ENCODE assay signal across 16 cellular contexts in genomic region chr1:160821627-160822026, GRCh38. TPM values are rescaled to one million over a fixed set of nuclear protein-coding genes. Genes with fewer than 3 reads are reported as not detected.
DNase-seq lines count a peak whose midpoint lies in the region; ATAC-seq, FAIRE-seq and TF ChIP-seq lines count a peak whose summit lies in the region.
"Had no signal": no experiment of that assay in that cellular context is flagged by ENCODE, and none has a peak within 500 bp of the region (broad histone marks: within the 10 kb centered on the region; RNA-seq: fewer than 3 reads in every experiment).

No MANE protein-coding gene starts in this region.

- TF ChIP-seq RAD21 in GM12878 (IDR thresholded peaks at IDR 0.05; ENCODE audit: insufficient read depth, low read depth, low read length) = peak; percentile 37; the same call in 1 of the 2 replicates

- in situ Hi-C loops in GM12878 (cut with MboI) = no loop called here

- H3K4me1 ChIP-seq in GM12878 (ENCODE audit: control insufficient read depth, insufficient read depth, low read length) = no peaks in the 10 kb centered on the region
- H3K4me1 ChIP-seq in osteoblast (ENCODE audit: insufficient read depth, low read length) = no peaks in the 10 kb centered on the region
- H3K4me1 ChIP-seq: gastrocnemius medialis had no signal

- H3K27me3 Mint-ChIP-seq in activated CD4-positive, alpha-beta T cell treated with anti-CD3 and anti-CD28 coated beads for 36 hours = no peaks in the 10 kb centered on the region

- H3K4me3 ChIP-seq in GM12878 (no peak overlapping the region), osteoblast (ENCODE audit: insufficient read depth, low read length) (no peak overlapping the region)
- H3K4me3 ChIP-seq: gastrocnemius medialis had no signal

- H3K27me3 ChIP-seq in GM12878 (replicated peaks in 1 of 2; ENCODE audit: control insufficient read depth in 2 of 2, insufficient read depth in 2 of 2, low read length in 1 of 2) (no peaks in the 10 kb centered on the region), osteoblast (ENCODE audit: insufficient read depth, low read length) (no peaks in the 10 kb centered on the region)
- H3K27me3 ChIP-seq: gastrocnemius medialis had no signal

- TF ChIP-seq CTCF in GM12878 (IDR thresholded peaks at IDR 0.05 in 2 of 3, conservative IDR thresholded peaks at IDR 0.05 in 1 of 3; ENCODE audit: control insufficient read depth in 2 of 3, extremely low read depth in 1 of 3, insufficient read depth in 1 of 3, low read depth in 3 of 3, low read length in 3 of 3) (peak in 1 of 3 experiments; percentile 21; a peak in 1 of 6 replicates), osteoblast (IDR thresholded peaks at IDR 0.05; ENCODE audit: extremely low read depth, low read depth, low read length) (peak; percentile 12)

- no peak for FAIRE-seq in GM12878 (lab: Jason Lieb, UNC)
- FAIRE-seq: keratinocyte had no signal

- H3K36me3 ChIP-seq in GM12878 (ENCODE audit: control insufficient read depth in 2 of 2, insufficient read depth in 2 of 2, low read length in 1 of 2) = no peaks in the 10 kb centered on the region
- H3K36me3 ChIP-seq in osteoblast (ENCODE audit: insufficient read depth, low read length) = no peaks in the 10 kb centered on the region
- H3K36me3 ChIP-seq: gastrocnemius medialis had no signal

- no peak for TF ChIP-seq POLR2A in GM12878 (IDR thresholded peaks at IDR 0.05; ENCODE audit: low read depth, low read length)

- H3K79me2 ChIP-seq in GM12878 (ENCODE audit: control insufficient read depth, insufficient read depth, low read length) = no peaks in the 10 kb centered on the region
- H3K79me2 ChIP-seq in osteoblast (ENCODE audit: insufficient read depth, low read length) = no peaks in the 10 kb centered on the region

- H3K9me3 ChIP-seq in GM12878 (replicated peaks; ENCODE audit: control insufficient read depth, insufficient read depth, low read length) (no peaks in the 10 kb centered on the region), osteoblast (ENCODE audit: low read depth, low read length) (no peaks in the 10 kb centered on the region)
- H3K9me3 ChIP-seq: gastrocnemius medialis had no signal

- WGBS in GM12878 (ENCODE audit: insufficient coverage, insufficient replicate concordance, low lambda C conversion rate, missing lambda C conversion rate) = 97% methylated on average over 8 of the region's 8 CpGs

- ATAC-seq in activated CD4-positive, alpha-beta T cell treated with anti-CD3 and anti-CD28 coated beads for 36 hours = no peak
- ATAC-seq in GM12878 (no peak), HG02840 (IDR thresholded peaks at IDR 0.05; ENCODE audit: low FRiP score, unreplicated experiment) (no peak)
- ATAC-seq: gastrocnemius medialis had no signal

- RAD21 ChIA-PET in GM12878 (lab: Charles Lee; ENCODE audit: unreplicated experiment) = interaction anchor here (1.2 kb wide), 1 partner anchor 40 kb away, joined by 3 read pairs; no protein-coding TSS in a partner anchor

- peak; percentile 35 for DNase-seq in activated CD4-positive, alpha-beta T cell treated with anti-CD3 and anti-CD28 coated beads for 36 hours
- DNase-seq in activated CD4-positive, alpha-beta T cell treated with anti-CD3 and anti-CD28 coated beads for 4 hours = no peak
- peak; percentile 20 to 30 for DNase-seq in Kasumi-1 (lab: John Stamatoyannopoulos, UW)
- DNase-seq in GM12878 (ENCODE audit: low read depth, low spot score) = no peak
- DNase-seq in osteoblast (ENCODE audit: insufficient read length, low spot score, missing footprints) = no peak
- no peak for DNase-seq in amygdala (lab: John Stamatoyannopoulos, UW)
- no peak for DNase-seq in posterior cingulate gyrus
- DNase-seq: activated T-cell treated with anti-CD3 and anti-CD28 coated beads, Interleukin-2, amount 50 U/mL, for 48 hours; DND-41; gastrocnemius medialis; NCI-H2107; stimulated activated CD8-positive, alpha-beta memory T cell treated with anti-CD3 and anti-CD28 coated beads, Interleukin-4, amount 100 ng/mL, for 48 hours; SW 1271 had no signal

- H3K36me3 Mint-ChIP-seq in activated CD4-positive, alpha-beta T cell treated with anti-CD3 and anti-CD28 coated beads for 36 hours (ENCODE audit: low read depth) = peaks cover 5% of the 10 kb centered on the region

- no peak overlapping the region for H3K27ac Mint-ChIP-seq in activated CD4-positive, alpha-beta T cell treated with anti-CD3 and anti-CD28 coated beads for 36 hours

- no peak overlapping the region for H3K9ac ChIP-seq in GM12878 (ENCODE audit: control insufficient read depth, insufficient read depth, low read length)

- no peaks in the 10 kb centered on the region for H3K9me3 Mint-ChIP-seq in activated CD4-positive, alpha-beta T cell treated with anti-CD3 and anti-CD28 coated beads for 36 hours (ENCODE audit: low read depth)

- no peak overlapping the region for H3K4me2 ChIP-seq in GM12878 (ENCODE audit: control insufficient read depth, insufficient read depth)
- H3K4me2 ChIP-seq in osteoblast (ENCODE audit: insufficient read depth, low read length) = no peak overlapping the region

- H3K27ac ChIP-seq in GM12878 (ENCODE audit: control insufficient read depth, insufficient read depth) (no peak overlapping the region), osteoblast (ENCODE audit: low read depth, low read length) (no peak overlapping the region)
- H3K27ac ChIP-seq: gastrocnemius medialis had no signal

- H4K20me1 ChIP-seq in GM12878 (ENCODE audit: control insufficient read depth, insufficient read depth) = no peaks in the 10 kb centered on the region
- H4K20me1 ChIP-seq in osteoblast (ENCODE audit: insufficient read depth, low read length) = no peaks in the 10 kb centered on the region

- POLR2A ChIA-PET in activated CD4-positive, alpha-beta T cell treated with anti-CD3 and anti-CD28 coated beads for 36 hours (lab: Charles Lee) = no interaction called here
- POLR2A ChIA-PET in GM12878 (lab: Charles Lee) = no interaction called here

- no peaks in the 10 kb centered on the region for H3K4me1 Mint-ChIP-seq in activated CD4-positive, alpha-beta T cell treated with anti-CD3 and anti-CD28 coated beads for 36 hours

- no peak for TF ChIP-seq EP300 in GM12878 (IDR thresholded peaks at IDR 0.05; ENCODE audit: borderline replicate concordance in 1 of 2, control insufficient read depth in 1 of 2, low read depth in 2 of 2, low read length in 2 of 2)

- CTCF ChIA-PET in activated CD4-positive, alpha-beta T cell treated with anti-CD3 and anti-CD28 coated beads for 36 hours (lab: Charles Lee) = interaction anchor here (0.6 to 4.3 kb wide), 8 partner anchors 13 to 194 kb away, joined by 3 to 24 read pairs (median 4); no protein-coding TSS in a partner anchor
- CTCF ChIA-PET in GM12878 (lab: Yijun Ruan, JAX) = interaction anchor here (2.1 kb wide), 1 partner anchor 10 kb away, joined by 5 read pairs; no protein-coding TSS in a partner anchor

- SMC1A ChIA-PET in GM12878 (lab: Charles Lee; ENCODE audit: uncharacterized antibody, unreplicated experiment) = interaction anchor here (1.0 to 1.1 kb wide), 2 partner anchors 10 to 130 kb away, joined by 3 read pairs; no protein-coding TSS in a partner anchor

- H3K4me3 Mint-ChIP-seq in activated CD4-positive, alpha-beta T cell treated with anti-CD3 and anti-CD28 coated beads for 36 hours = no peak overlapping the region

- BruUV-seq in GM12878 (replicated peaks; lab: Mats Ljungman, UMichigan) = no TSS peak

- H2AFZ ChIP-seq in GM12878 (ENCODE audit: control insufficient read depth, low read depth, low read length) (no peak overlapping the region), osteoblast (ENCODE audit: low read length) (no peak overlapping the region)

- intact Hi-C loops in activated CD4-positive, alpha-beta T cell treated with anti-CD3 and anti-CD28 coated beads for 36 hours (cut with DNase I, micrococcal nuclease) = no loop called here
- intact Hi-C loops in GM12878 (cut with micrococcal nuclease; ENCODE audit: unreplicated experiment) = no loop called here
- intact Hi-C loops in posterior cingulate gyrus (cut with DNase I) = no loop called here

RNA-seq across cellular contexts. Expression of gene LY9, which starts 25.7 kb away (rescaled TPM):
- 10 to 100 TPM in 1 of 2 experiments, 1 to 10 TPM in 1; 10.0 to 11.0 TPM for total RNA-seq in activated CD4-positive, alpha-beta T cell treated with anti-CD3 and anti-CD28 coated beads for 36 hours
- total RNA-seq in GM12878 (2013; cell fraction: nucleolus; rRNA removed) = 51.7 and 54.8 TPM in 2 replicates
- 10.7 and 12.5 TPM in 2 replicates for total RNA-seq in GM12878 (2014; rRNA removed)
- 6.6 and 8.0 TPM in 2 replicates for total RNA-seq in GM12878 (2014; rRNA removed; fragmentation: Illumina TruSeq; extraction: Trizol)
- 8.9 and 11.0 TPM in 2 replicates for total RNA-seq in GM12878 (2021)
- 15.9 TPM for polyA plus RNA-seq in GM12878 (2011; ENCODE audit: low read depth)
- polyA plus RNA-seq in GM12878 (2011; rRNA removed) = 11.7 and 13.3 TPM in 2 replicates
- polyA plus RNA-seq in GM12878 (2011; cell fraction: cytosol; rRNA removed) = 12.8 and 14.6 TPM in 2 replicates
- polyA plus RNA-seq in GM12878 (2011; cell fraction: nucleus; rRNA removed) = 11.6 and 16.1 TPM in 2 replicates
- polyA plus RNA-seq in GM12878 (2012) = 16.7 and 24.0 TPM in 2 replicates
- 9.8 and 11.7 TPM in 2 replicates for polyA plus RNA-seq in GM12878 (2014; fragmentation: Illumina TruSeq; extraction: Trizol)
- polyA plus RNA-seq in GM12878 (2014; fragmentation: Nextera tagmentation; extraction: Ambion mirVana) = 1 to 10 TPM; 2.7 to 2.8 TPM
- 11.4 and 11.6 TPM in 2 replicates for polyA plus RNA-seq in GM12878 (2014; rRNA removed)
- polyA plus RNA-seq in GM12878 (2016; fragmentation: Nextera tagmentation; extraction: Ambion mirVana) = 1 to 10 TPM; 7.4 to 9.1 TPM
- polyA minus RNA-seq in GM12878 (2011; rRNA and poly(A)+ RNA removed) = 13.6 and 16.5 TPM in 2 replicates
- polyA minus RNA-seq in GM12878 (2011; cell fraction: cytosol; rRNA and poly(A)+ RNA removed) = 3.5 TPM in 2 replicates
- polyA minus RNA-seq in GM12878 (2011; cell fraction: nucleus; rRNA and poly(A)+ RNA removed) = 10.8 and 12.2 TPM in 2 replicates
- not detected in 2 replicates for total RNA-seq in osteoblast
- total RNA-seq: gastrocnemius medialis, pulmonary artery endothelial cell had no signal
- polyA plus RNA-seq: keratinocyte had no signal

RNA-seq across cellular contexts. Expression of gene CD244, which starts 41.1 kb away (rescaled TPM):
- under 1 TPM; 0.14 to 0.25 TPM for total RNA-seq in activated CD4-positive, alpha-beta T cell treated with anti-CD3 and anti-CD28 coated beads for 36 hours
- 10.8 and 11.5 TPM in 2 replicates for total RNA-seq in GM12878 (2013; cell fraction: nucleolus; rRNA removed)
- total RNA-seq in GM12878 (2014; rRNA removed) (0.65 and 0.68 TPM in 2 replicates), GM12878 (2014; rRNA removed; fragmentation: Illumina TruSeq; extraction: Trizol) (0.60 and 0.67 TPM in 2 replicates), GM12878 (2021) (0.35 and 0.80 TPM in 2 replicates), osteoblast (not detected in 2 replicates)
- 1.7 TPM for polyA plus RNA-seq in GM12878 (2011; ENCODE audit: low read depth)
- polyA plus RNA-seq in GM12878 (2011; rRNA removed) (13.6 and 17.3 TPM in 2 replicates), GM12878 (2014; fragmentation: Illumina TruSeq; extraction: Trizol) (0.55 and 0.78 TPM in 2 replicates), GM12878 (2014; fragmentation: Nextera tagmentation; extraction: Ambion mirVana) (under 1 TPM; 0.24 to 0.37 TPM), GM12878 (2014; rRNA removed) (0.59 and 0.77 TPM in 2 replicates), GM12878 (2016; fragmentation: Nextera tagmentation; extraction: Ambion mirVana) (1 to 10 TPM in 1 of 2 experiments, under 1 TPM in 1; 0.90 to 1.2 TPM)
- 7.1 and 7.9 TPM in 2 replicates for polyA plus RNA-seq in GM12878 (2011; cell fraction: cytosol; rRNA removed)
- polyA plus RNA-seq in GM12878 (2011; cell fraction: nucleus; rRNA removed) = 10.0 and 17.8 TPM in 2 replicates
- polyA plus RNA-seq in GM12878 (2012) = 0.96 and 2.8 TPM in 2 replicates
- 11.7 and 14.1 TPM in 2 replicates for polyA minus RNA-seq in GM12878 (2011; rRNA and poly(A)+ RNA removed)
- 2.3 and 4.4 TPM in 2 replicates for polyA minus RNA-seq in GM12878 (2011; cell fraction: cytosol; rRNA and poly(A)+ RNA removed)
- polyA minus RNA-seq in GM12878 (2011; cell fraction: nucleus; rRNA and poly(A)+ RNA removed) = 4.6 and 5.7 TPM in 2 replicates
- total RNA-seq: gastrocnemius medialis, pulmonary artery endothelial cell had no signal
- polyA plus RNA-seq: keratinocyte had no signal

Comparison
In these comparisons a context has a peak if more than half of its experiments do, and no peak if none do; other contexts are left out.
1. DNase-seq: peak in activated CD4-positive, alpha-beta T cell treated with anti-CD3 and anti-CD28 coated beads for 36 hours (single experiment) and Kasumi-1 (2 of 2); none in activated CD4-positive, alpha-beta T cell treated with anti-CD3 and anti-CD28 coated beads for 4 hours (0 of 2), GM12878 (single experiment), osteoblast (single experiment), amygdala (0 of 56) and posterior cingulate gyrus (0 of 10).